In genomic region chr2:241218131-241219029, GRCh38 we compare ENCODE assay signal across 9 cellular contexts. TPM values are rescaled to one million over a fixed set of nuclear protein-coding genes. Genes with fewer than 3 reads are reported as not detected.
A peak's percentile ranks its signal among the peaks of the same experiment; 100 is the strongest.
DNase-seq lines count a peak whose midpoint lies in the region; ATAC-seq, FAIRE-seq and TF ChIP-seq lines count a peak whose summit lies in the region.
"Had no signal": no experiment of that assay in that cellular context is flagged by ENCODE, and none has a peak within 500 bp of the region (broad histone marks: within the 10 kb centered on the region; RNA-seq: fewer than 3 reads in every experiment).

No MANE protein-coding gene starts in this region.

- peak overlapping the region; percentile 64 for H3K4me3 ChIP-seq in CD4-positive, CD25-positive, alpha-beta regulatory T cell (ENCODE audit: low read depth, low read length)
- H3K4me3 ChIP-seq in HEK293 (ENCODE audit: low read depth, low read length) (peak overlapping the region; percentile 62), astrocyte (ENCODE audit: insufficient read depth, low read depth, low read length) (peak overlapping the region; percentile 64), hepatocyte (peak overlapping the region; percentile 79), gastrocnemius medialis (peak overlapping the region; percentile 57 to 64 (median 58))

- H2AFZ ChIP-seq in astrocyte (ENCODE audit: low read depth, low read length) = peak overlapping the region; percentile 66
- peak overlapping the region; percentile 89 for H2AFZ ChIP-seq in hepatocyte

- H3K36me3 Mint-ChIP-seq in CD4-positive, CD25-positive, alpha-beta regulatory T cell = no peaks in the 10 kb centered on the region
- no peaks in the 10 kb centered on the region for H3K36me3 Mint-ChIP-seq in astrocyte (ENCODE audit: low read depth, unreplicated experiment)

- H3K4me3 Mint-ChIP-seq in CD4-positive, CD25-positive, alpha-beta regulatory T cell = peak overlapping the region; percentile 79 to 93 (median 90)
- H3K4me3 Mint-ChIP-seq in astrocyte (ENCODE audit: unreplicated experiment) = peak overlapping the region; percentile 94

- 3% methylated on average over 38 of the region's 83 CpGs for WGBS in hepatocyte (ENCODE audit: low lambda C conversion rate, missing lambda C conversion rate)

- H3K4me1 Mint-ChIP-seq in CD4-positive, CD25-positive, alpha-beta regulatory T cell = peaks cover 8 to 25% (median 16%) of the 10 kb centered on the region in 4 donors
- peaks cover 2% of the 10 kb centered on the region for H3K4me1 Mint-ChIP-seq in astrocyte (ENCODE audit: low read depth, unreplicated experiment)

- peak; percentile 40 to 58 (median 48) for DNase-seq in CD4-positive, CD25-positive, alpha-beta regulatory T cell
- peak; percentile 28 for DNase-seq in SK-MEL-5 (ENCODE audit: low read depth, low spot score)
- no peak for DNase-seq in astrocyte (ENCODE audit: low read depth)
- peak; percentile 74 for DNase-seq in hepatocyte (ENCODE audit: low spot score)
- peak in 1 of 2 donors; percentile 38 for DNase-seq in gastrocnemius medialis
- DNase-seq in T1000 (lab: John Stamatoyannopoulos, UW) = no peak

- no peak for FAIRE-seq in astrocyte (lab: Jason Lieb, UNC)
- FAIRE-seq: TTC549 had no signal

- H3K27me3 Mint-ChIP-seq in CD4-positive, CD25-positive, alpha-beta regulatory T cell = peaks cover 26% of the 10 kb centered on the region
- peaks cover 7% of the 10 kb centered on the region for H3K27me3 Mint-ChIP-seq in astrocyte (ENCODE audit: low read depth, unreplicated experiment)

- H3K9ac ChIP-seq in astrocyte (ENCODE audit: low read length) = peak overlapping the region; percentile 66

- in situ Hi-C loops in SK-MEL-5 (cut with HindIII; ENCODE audit: low pct_unique_long_range_greater_than_20kb, low sequenced_read_pairs) = no loop called here
- in situ Hi-C loops in gastrocnemius medialis (cut with MboI; ENCODE audit: low sequenced_read_pairs in 4 of 4) = no loop called here

- no peak overlapping the region for H3K27ac ChIP-seq in CD4-positive, CD25-positive, alpha-beta regulatory T cell (ENCODE audit: insufficient read depth, low read length, poor library complexity, severe bottlenecking)
- peak overlapping the region; percentile 31; the same call in 1 of the 2 replicates for H3K27ac ChIP-seq in HEK293 (ENCODE audit: extremely low read depth, low read depth, low read length)
- no peak overlapping the region for H3K27ac ChIP-seq in astrocyte (ENCODE audit: low read depth, low read length)
- H3K27ac ChIP-seq in hepatocyte = peak overlapping the region; percentile 53
- peak overlapping the region in 3 of 4 donors; percentile 59 to 72 (median 63) for H3K27ac ChIP-seq in gastrocnemius medialis

- CTCF ChIA-PET in HEK293 (lab: Yijun Ruan, JAX) = interaction anchor here (0.6 to 1.4 kb wide), 4 partner anchors 14 to 545 kb away, joined by 3 to 4 read pairs (median 3); no protein-coding TSS in a partner anchor

- H3K79me2 ChIP-seq in astrocyte (ENCODE audit: insufficient read depth, low read length) (no peaks in the 10 kb centered on the region), hepatocyte (no peaks in the 10 kb centered on the region)

- H4K20me1 ChIP-seq in astrocyte (ENCODE audit: insufficient read depth, low read length) = peaks cover 9% of the 10 kb centered on the region
- no peaks in the 10 kb centered on the region for H4K20me1 ChIP-seq in hepatocyte (ENCODE audit: insufficient read depth, poor library complexity, severe bottlenecking)

- no peaks in the 10 kb centered on the region for H3K9me3 Mint-ChIP-seq in CD4-positive, CD25-positive, alpha-beta regulatory T cell
- no peaks in the 10 kb centered on the region for H3K9me3 Mint-ChIP-seq in astrocyte (ENCODE audit: unreplicated experiment)

- peak overlapping the region; percentile 13 to 78 (median 23) for H3K27ac Mint-ChIP-seq in CD4-positive, CD25-positive, alpha-beta regulatory T cell
- peak overlapping the region; percentile 83 for H3K27ac Mint-ChIP-seq in astrocyte (ENCODE audit: unreplicated experiment)

- no peaks in the 10 kb centered on the region for H3K9me3 ChIP-seq in CD4-positive, CD25-positive, alpha-beta regulatory T cell (ENCODE audit: control insufficient read depth in 2 of 2, low read length in 2 of 2)
- no peaks in the 10 kb centered on the region for H3K9me3 ChIP-seq in HEK293 (ENCODE audit: control insufficient read depth, insufficient read depth, low read depth, low read length)
- no peaks in the 10 kb centered on the region for H3K9me3 ChIP-seq in astrocyte (ENCODE audit: insufficient read depth, low read depth, low read length)
- no peaks in the 10 kb centered on the region for H3K9me3 ChIP-seq in hepatocyte (ENCODE audit: low read depth)
- no peaks in the 10 kb centered on the region for H3K9me3 ChIP-seq in gastrocnemius medialis

- no peaks in the 10 kb centered on the region for H3K9me2 ChIP-seq in hepatocyte (replicated peaks; ENCODE audit: insufficient read depth)

- H3K4me2 ChIP-seq in astrocyte (ENCODE audit: low read length) (peak overlapping the region; percentile 90), hepatocyte (peak overlapping the region; percentile 93)

- no peaks in the 10 kb centered on the region for H3K36me3 ChIP-seq in CD4-positive, CD25-positive, alpha-beta regulatory T cell (ENCODE audit: control insufficient read depth, insufficient read depth, low read length)
- H3K36me3 ChIP-seq in HEK293 (ENCODE audit: control insufficient read depth in 2 of 2, insufficient read depth in 1 of 2, low read length in 2 of 2) = no peaks in the 10 kb centered on the region; a peak in 1 of 3 replicates
- H3K36me3 ChIP-seq in astrocyte (ENCODE audit: insufficient read depth, low read length) = no peaks in the 10 kb centered on the region
- H3K36me3 ChIP-seq in hepatocyte (replicated peaks; ENCODE audit: insufficient read depth, low read depth) = no peaks in the 10 kb centered on the region
- no peaks in the 10 kb centered on the region for H3K36me3 ChIP-seq in gastrocnemius medialis

- no peaks in the 10 kb centered on the region for H3K27me3 ChIP-seq in CD4-positive, CD25-positive, alpha-beta regulatory T cell (ENCODE audit: control insufficient read depth, insufficient read depth, low read length)
- H3K27me3 ChIP-seq in astrocyte (ENCODE audit: insufficient read depth, low read length) (peaks cover 2% of the 10 kb centered on the region), hepatocyte (peaks cover 6% of the 10 kb centered on the region), gastrocnemius medialis (no peaks in the 10 kb centered on the region)

- peak; percentile 41 to 42 for ATAC-seq in CD4-positive, CD25-positive, alpha-beta regulatory T cell (ENCODE audit: low read depth in 2 of 2)
- peak in 1 of 2 donors; percentile 22 for ATAC-seq in gastrocnemius medialis
- no peak for ATAC-seq in GM19023 (IDR thresholded peaks at IDR 0.05; ENCODE audit: unreplicated experiment)

- TF ChIP-seq POLR2A in gastrocnemius medialis (IDR thresholded peaks at IDR 0.05) = no peak

- H3K4me1 ChIP-seq in CD4-positive, CD25-positive, alpha-beta regulatory T cell (ENCODE audit: control insufficient read depth, insufficient read depth, low read length, poor library complexity, severe bottlenecking) = peaks cover 7% of the 10 kb centered on the region
- H3K4me1 ChIP-seq in HEK293 (ENCODE audit: control insufficient read depth, insufficient read depth, low read length) (no peaks in the 10 kb centered on the region), astrocyte (ENCODE audit: insufficient read depth, low read length) (no peaks in the 10 kb centered on the region), hepatocyte (ENCODE audit: insufficient read depth) (peaks cover 6% of the 10 kb centered on the region), gastrocnemius medialis (peaks cover 4 to 16% of the 10 kb centered on the region in 2 donors)

- TF ChIP-seq CTCF in HEK293 (tag by site-specific recombination; IDR thresholded peaks at IDR 0.05) (peak; percentile 21; the same call in 1 of the 2 replicates), astrocyte (IDR thresholded peaks at IDR 0.05; ENCODE audit: insufficient read depth, low read depth, low read length) (no peak), hepatocyte (IDR thresholded peaks at IDR 0.05; ENCODE audit: poor library complexity) (peak; percentile 30), gastrocnemius medialis (IDR thresholded peaks at IDR 0.05 in 4 of 5, conservative IDR thresholded peaks at IDR 0.05 in 1 of 5) (peak in 2 of 5 experiments; percentile 15 to 23)

- intact Hi-C loops in gastrocnemius medialis (cut with DNase I; ENCODE audit: low total_unique reads) = loop anchor here (2.0 to 10.0 kb wide), 6 partner anchors 54 to 656 kb away; partner anchors contain the start of genes DUSP28, FARP2, HDLBP and MTERF4

- POLR2A ChIA-PET in HEK293 (lab: Yijun Ruan, JAX) = interaction anchor here (0.7 kb wide), 1 partner anchor 9 kb away, joined by 3 read pairs; no protein-coding TSS in a partner anchor

TF ChIP-seq in HEK293, 187 proteins besides CTCF, POLR2A, EP300 and RAD21 (continues in another document):
- TF ChIP-seq GLIS2 (tag by site-specific recombination; IDR thresholded peaks at IDR 0.05) (no peak), ZNF626 (tag by site-specific recombination; IDR thresholded peaks at IDR 0.05) (no peak), ZNF791 (tag by site-specific recombination; IDR thresholded peaks at IDR 0.05) (no peak), ZBTB8A (tag by site-specific recombination; IDR thresholded peaks at IDR 0.05) (peak; percentile 80), YY1 (tag by site-specific recombination; IDR thresholded peaks at IDR 0.05) (no peak), ZNF488 (tag by site-specific recombination; IDR thresholded peaks at IDR 0.05) (no peak), KLF8 (tag by site-specific recombination; IDR thresholded peaks at IDR 0.05) (peak; percentile 36; the same call in 1 of the 2 replicates), MYNN (tag by site-specific recombination; IDR thresholded peaks at IDR 0.05; ENCODE audit: borderline replicate concordance) (no peak), GLIS1 (tag by site-specific recombination; IDR thresholded peaks at IDR 0.05) (no peak), ZNF473 (tag by site-specific recombination; IDR thresholded peaks at IDR 0.05) (no peak), HOXA7 (CRISPR knock-in tag; IDR thresholded peaks at IDR 0.05; ENCODE audit: borderline replicate concordance) (no peak)

RNA-seq across cellular contexts. Expression of gene ANO7, which starts 29.9 kb away (rescaled TPM):
- total RNA-seq in CD4-positive, CD25-positive, alpha-beta regulatory T cell = 0.17 TPM
- not detected for polyA plus RNA-seq in CD4-positive, CD25-positive, alpha-beta regulatory T cell
- total RNA-seq in SK-MEL-5 (2014; rRNA removed; shearing (Covaris generic)) = 0.32 and 0.37 TPM in 2 replicates
- 2.6 and 2.7 TPM in 2 replicates for polyA plus RNA-seq in SK-MEL-5 (2015; cell fraction: cytosol; rRNA removed)
- polyA plus RNA-seq in SK-MEL-5 (2015; cell fraction: nucleus; rRNA removed) = 0.97 and 5.3 TPM in 2 replicates
- total RNA-seq in astrocyte = 5.8 and 7.1 TPM in 2 replicates
- total RNA-seq in hepatocyte = 0.72 and 1.00 TPM in 2 replicates
- polyA plus RNA-seq in hepatocyte = 1.4 and 3.0 TPM in 2 replicates
- under 1 TPM; 0.10 to 0.62 (median 0.24) TPM for total RNA-seq in gastrocnemius medialis

Comparison
In these comparisons a context has a peak if more than half of its experiments do, and no peak if none do; other contexts are left out.
1. DNase-seq: peak in CD4-positive, CD25-positive, alpha-beta regulatory T cell (3 of 3), SK-MEL-5 (single experiment) and hepatocyte (single experiment); none in astrocyte (single experiment) and T1000 (single experiment).
2. H3K27ac ChIP-seq: peak in HEK293 (single experiment), hepatocyte (single experiment) and gastrocnemius medialis (3 of 4); none in CD4-positive, CD25-positive, alpha-beta regulatory T cell (single experiment) and astrocyte (single experiment).
3. Peak in every context shown above with its lines, with median percentiles within 50 percentile points of each other: H3K4me3 ChIP-seq.